In genomic region chr17:56350592-56350991, GRCh38 we compare ENCODE assay signal across 16 cellular contexts.
"Had no signal": no experiment of that assay in that cellular context is flagged by ENCODE, and none has a peak within 500 bp of the region (broad histone marks: within the 10 kb centered on the region; RNA-seq: fewer than 3 reads in every experiment).

No MANE protein-coding gene starts in this region.

- DNase-seq: activated CD4-positive, alpha-beta T cell treated with anti-CD3 and anti-CD28 coated beads for 4 hours; activated CD8-positive, alpha-beta memory T cell treated with anti-CD3 and anti-CD28 coated beads, Interleukin-2, amount 50 U/mL, for 4 hours; activated CD8-positive, alpha-beta T cell treated with anti-CD3 and anti-CD28 coated beads for 36 hours; activated gamma-delta T cell treated with Interleukin-2 at 50 U/mL for 16 hours; activated naive CD4-positive, alpha-beta T cell treated with anti-CD3 and anti-CD28 coated beads, Interleukin-2, amount 10 ng/mL, durations not matched to agents 7 days and 5 days; activated naive CD8-positive, alpha-beta T cell treated with anti-CD3 and anti-CD28 coated beads for 36 hours; activated T-cell treated with anti-CD3 and anti-CD28 coated beads, Interleukin-2, amount 50 U/mL, for 72 hours; cerebellar nuclear complex; MV-4-11; NCI-H1105 treated with DMSO at 0.1 percent for 48 hours; NCI-H1436 treated with DMSO at 0.1 percent for 48 hours; NCI-H187; NCI-H2081; NCI-H510A treated with DMSO at 0.1 percent for 48 hours; NCI-H69; SIG-M5 had no signal
